9 cellular contexts compared by ENCODE assay signal in the genomic region with DNA sequence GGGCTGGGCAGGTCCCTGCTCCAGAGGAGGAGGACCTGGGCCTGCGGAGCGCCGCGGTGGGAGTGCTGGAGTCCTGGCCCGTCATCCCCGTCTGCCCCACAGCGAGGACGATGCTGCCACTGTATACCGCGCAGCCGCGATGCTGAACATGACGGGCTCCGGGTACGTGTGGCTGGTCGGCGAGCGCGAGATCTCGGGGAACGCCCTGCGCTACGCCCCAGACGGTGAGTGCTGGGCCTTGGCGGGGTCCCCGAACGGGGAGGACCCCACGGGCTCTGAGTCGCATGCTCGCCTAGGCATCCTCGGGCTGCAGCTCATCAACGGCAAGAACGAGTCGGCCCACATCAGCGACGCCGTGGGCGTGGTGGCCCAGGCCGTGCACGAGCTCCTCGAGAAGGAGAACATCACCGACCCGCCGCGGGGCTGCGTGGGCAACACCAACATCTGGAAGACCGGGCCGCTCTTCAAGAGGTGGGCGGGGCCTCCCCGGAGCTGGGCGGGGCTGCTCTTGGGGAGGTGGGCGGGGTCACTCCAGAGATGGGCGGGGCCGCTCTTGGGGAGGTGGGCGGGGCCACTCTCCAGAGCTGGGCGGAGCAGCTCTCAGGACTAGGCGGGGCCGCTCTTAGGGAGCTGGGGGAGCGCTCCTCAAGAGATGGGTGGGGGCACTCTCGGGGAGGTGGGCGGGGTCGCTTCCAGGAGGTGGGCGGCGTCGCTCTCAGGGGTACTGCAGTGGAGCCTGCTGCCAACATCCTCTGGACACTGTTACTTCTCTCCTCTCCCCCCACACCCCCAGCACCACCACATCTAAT. TPM values are rescaled to one million over a fixed set of nuclear protein-coding genes. Genes with fewer than 3 reads are reported as not detected.
DNase-seq lines count a peak whose midpoint lies in the region; ATAC-seq and TF ChIP-seq lines count a peak whose summit lies in the region.
"Had no signal": no experiment of that assay in that cellular context is flagged by ENCODE, and none has a peak within 500 bp of the region (broad histone marks: within the 10 kb centered on the region; RNA-seq: fewer than 3 reads in every experiment).

No MANE protein-coding gene starts in this region.

- no peak overlapping the region for H3K14ac ChIP-seq in IMR-90 (replicated peaks; ENCODE audit: low read depth, low read length)

- no peak overlapping the region for H4K5ac ChIP-seq in IMR-90 (ENCODE audit: low read depth, low read length)

- H3K56ac ChIP-seq in IMR-90 (ENCODE audit: extremely low read depth, insufficient read depth, low read length) = no peak overlapping the region

- H4K20me1 ChIP-seq in IMR-90 (ENCODE audit: insufficient read depth, low read length) = 0 out of 2 replicates have a peak, but pooled peaks cover 5% of the 10 kb centered on the region

- TF ChIP-seq CTCF in BJ (IDR thresholded peaks at IDR 0.05; ENCODE audit: insufficient read depth, low read depth, low read length) (no peak), IMR-90 (conservative IDR thresholded peaks at IDR 0.05; ENCODE audit: low read depth, low read length) (no peak)

- H2BK120ac ChIP-seq in IMR-90 (ENCODE audit: low read depth, low read length) = no peak overlapping the region

- intact Hi-C loops in IMR-90 (cut with micrococcal nuclease) = no loop called here
- intact Hi-C loops in left cardiac atrium (cut with DNase I) = no loop called here

- no peak overlapping the region for H2BK5ac ChIP-seq in IMR-90 (ENCODE audit: low read depth, low read length, poor library complexity, severe bottlenecking)

- H3K27ac ChIP-seq in IMR-90 (ENCODE audit: insufficient read depth, low read length) (no peak overlapping the region), SJCRH30 (no peak overlapping the region)
- H3K27ac ChIP-seq: HL-60 had no signal

- no peak for TF ChIP-seq POLR2A in IMR-90 (IDR thresholded peaks at IDR 0.05; ENCODE audit: low read depth, low read length)

- no peak overlapping the region for H2AK5ac ChIP-seq in IMR-90 (ENCODE audit: low read depth, low read length)

- no peak for DNase-seq in BJ (ENCODE audit: low read depth)
- DNase-seq in IMR-90 = peak; percentile 21
- peak; percentile 36 for DNase-seq in activated T-helper 1 cell treated with Interleukin-2 at 50 U/mL for 16 hours (ENCODE audit: low read depth)
- peak; percentile 56 for DNase-seq in left cardiac atrium
- peak; percentile 10 to 48 (median 13) for DNase-seq in stimulated activated CD4-positive, alpha-beta T cell treated with anti-CD3 and anti-CD28 coated beads, TNF-alpha, amount 100 ng/mL, for 1 hour (ENCODE audit: low read depth in 3 of 3, low spot score in 1 of 3)
- no peak for DNase-seq in SJCRH30
- no peak for DNase-seq in NCI-H2196 (lab: John Stamatoyannopoulos, UW; ENCODE audit: unreplicated experiment)

- H4K91ac ChIP-seq in IMR-90 (ENCODE audit: insufficient read depth, low read depth, low read length) = no peak overlapping the region

- dilution Hi-C loops in IMR-90 (cut with HindIII; ENCODE audit: low sequenced_read_pairs, unreplicated experiment) = no loop called here

- ATAC-seq in IMR-90 (ENCODE audit: low read depth) (peak; percentile 94), left cardiac atrium (peak; percentile 64 to 77), GM18517 (IDR thresholded peaks at IDR 0.05; ENCODE audit: unreplicated experiment) (no peak)

- peaks cover 17% of the 10 kb centered on the region for H3K27me3 ChIP-seq in BJ (ENCODE audit: control insufficient read depth, insufficient read depth, low read length)
- H3K27me3 ChIP-seq in IMR-90 (ENCODE audit: control insufficient read depth, insufficient read depth, low read length) = peaks cover 49% of the 10 kb centered on the region
- H3K27me3 ChIP-seq in SJCRH30 = no peaks in the 10 kb centered on the region

- CTCF ChIA-PET in BJ (lab: Yijun Ruan, JAX) = interaction anchor here (0.9 to 1.2 kb wide), 2 partner anchors 17 to 20 kb away, joined by 3 read pairs; a partner anchor contains a TSS
- CTCF ChIA-PET in IMR-90 (lab: Yijun Ruan, JAX) = no interaction called here

- H3K4me2 ChIP-seq in IMR-90 (ENCODE audit: low read depth, low read length) = peak overlapping the region; percentile 94

- no peaks in the 10 kb centered on the region for H3K79me1 ChIP-seq in IMR-90 (ENCODE audit: low read depth in 1 of 2, low read length in 2 of 2)

- H3K9me1 ChIP-seq in IMR-90 (ENCODE audit: insufficient read depth, low read length) = peaks cover 8% of the 10 kb centered on the region

- 9% methylated on average over 26 of the region's 65 CpGs; no CpG with 5 or more reads in 1 of the 2 experiments for WGBS in IMR-90 (ENCODE audit: extremely low coverage in 2 of 2, insufficient read length in 1 of 2), 2 experiments

- POLR2A ChIA-PET in BJ (lab: Charles Lee) (no interaction called here), IMR-90 (lab: Charles Lee; ENCODE audit: unreplicated experiment) (no interaction called here)

- H4K8ac ChIP-seq in IMR-90 (ENCODE audit: low read depth in 2 of 2, low read length in 2 of 2) = no peak overlapping the region

- H3K4me3 ChIP-seq in BJ (ENCODE audit: low read depth, low read length) (peak overlapping the region; percentile 37), IMR-90 (ENCODE audit: insufficient read depth, low read depth, low read length) (peak overlapping the region; percentile 51), SJCRH30 (no peak overlapping the region)

- H3K36me3 ChIP-seq in BJ (ENCODE audit: control insufficient read depth, insufficient read depth, low read length) (no peaks in the 10 kb centered on the region), IMR-90 (ENCODE audit: control insufficient read depth, insufficient read depth, low read length) (no peaks in the 10 kb centered on the region), SJCRH30 (no peaks in the 10 kb centered on the region)

- no peak for TF ChIP-seq RAD21 in IMR-90 (IDR thresholded peaks at IDR 0.05; ENCODE audit: low read length)

- in situ Hi-C loops in IMR-90 (cut with MboI; ENCODE audit: low sequenced_read_pairs) = no loop called here

- no peak overlapping the region for H3K23ac ChIP-seq in IMR-90 (ENCODE audit: low read depth, low read length)

- BruUV-seq in IMR-90 (replicated peaks; lab: Mats Ljungman, UMichigan) = no TSS peak

- no peak overlapping the region for H2BK20ac ChIP-seq in IMR-90 (ENCODE audit: low read depth, low read length)

- no peak overlapping the region for H3K18ac ChIP-seq in IMR-90 (ENCODE audit: low read depth, low read length)

- no peak overlapping the region for H2BK15ac ChIP-seq in IMR-90 (ENCODE audit: low read depth, low read length)

- no peak overlapping the region for H3K9ac ChIP-seq in IMR-90 (ENCODE audit: low read depth, low read length)

- no peak overlapping the region for H3K4ac ChIP-seq in IMR-90 (ENCODE audit: low read depth, low read length)

- peak overlapping the region; percentile 95 for H2AFZ ChIP-seq in IMR-90 (replicated peaks; ENCODE audit: low read length, poor library complexity)

- H3K9me3 ChIP-seq in IMR-90 (ENCODE audit: control insufficient read depth, insufficient read depth, low read length) = no peaks in the 10 kb centered on the region
- H3K9me3 ChIP-seq in SJCRH30 (replicated peaks) = no peaks in the 10 kb centered on the region

- peak overlapping the region; percentile 88 for H2AK9ac ChIP-seq in IMR-90 (replicated peaks; ENCODE audit: low read depth, low read length, poor library complexity)

- H3K4me1 ChIP-seq in IMR-90 (ENCODE audit: control insufficient read depth, insufficient read depth, low read length) (peaks cover 2% of the 10 kb centered on the region; the same call in 1 of the 2 replicates), SJCRH30 (peaks cover 15% of the 10 kb centered on the region)

RNA-seq across cellular contexts. Expression of a gene that starts 13.1 kb away (rescaled TPM):
- polyA plus RNA-seq in BJ (2011; rRNA removed) = not detected in 2 replicates
- polyA minus RNA-seq in BJ (2011; rRNA and poly(A)+ RNA removed) = not detected in 2 replicates
- total RNA-seq in IMR-90 (2012; rRNA removed) = not detected in 2 replicates
- not detected in 2 replicates for polyA plus RNA-seq in IMR-90 (2012; rRNA removed)
- polyA plus RNA-seq in IMR-90 (2012; cell fraction: cytosol; rRNA removed) = not detected in 2 replicates
- not detected in 2 replicates for polyA plus RNA-seq in IMR-90 (2012; cell fraction: nucleus; rRNA removed; ENCODE audit: low replicate concordance)
- not detected for total RNA-seq in left cardiac atrium
- total RNA-seq in SJCRH30 (2014; rRNA removed; shearing (Covaris generic)) = 0.24 and 0.53 TPM in 2 replicates

RNA-seq across cellular contexts. Expression of a gene that starts 15.1 kb away (rescaled TPM):
- polyA plus RNA-seq in BJ (2011; rRNA removed) (not detected in 2 replicates), IMR-90 (2012; rRNA removed) (not detected in 2 replicates)
- polyA minus RNA-seq in BJ (2011; rRNA and poly(A)+ RNA removed) = not detected in 2 replicates
- total RNA-seq in IMR-90 (2012; rRNA removed) (not detected in 2 replicates), left cardiac atrium (not detected)
- polyA plus RNA-seq in IMR-90 (2012; cell fraction: cytosol; rRNA removed) = not detected in 2 replicates
- polyA plus RNA-seq in IMR-90 (2012; cell fraction: nucleus; rRNA removed; ENCODE audit: low replicate concordance) = not detected in 2 replicates
- total RNA-seq in SJCRH30 (2014; rRNA removed; shearing (Covaris generic)) = not detected in 2 replicates

RNA-seq across cellular contexts. Expression of a gene that starts 17.8 kb away (rescaled TPM):
- polyA plus RNA-seq in BJ (2011; rRNA removed) (0.04 and 0.10 TPM in 2 replicates), IMR-90 (2012; rRNA removed) (0.04 and 0.09 TPM in 2 replicates)
- polyA minus RNA-seq in BJ (2011; rRNA and poly(A)+ RNA removed) = 0.10 and 0.66 TPM in 2 replicates
- total RNA-seq in IMR-90 (2012; rRNA removed) (not detected in 2 replicates), left cardiac atrium (not detected)
- 0.03 TPM in 2 replicates for polyA plus RNA-seq in IMR-90 (2012; cell fraction: cytosol; rRNA removed)
- 0.15 and 0.29 TPM in 2 replicates for polyA plus RNA-seq in IMR-90 (2012; cell fraction: nucleus; rRNA removed; ENCODE audit: low replicate concordance)
- total RNA-seq in SJCRH30 (2014; rRNA removed; shearing (Covaris generic)) = 0.49 and 2.0 TPM in 2 replicates

RNA-seq across cellular contexts. Expression of a gene that starts 31.6 kb away (rescaled TPM):
- polyA plus RNA-seq in BJ (2011; rRNA removed) (14.6 and 25.5 TPM in 2 replicates), IMR-90 (2012; rRNA removed) (29.5 and 34.3 TPM in 2 replicates)
- 16.0 and 18.5 TPM in 2 replicates for polyA minus RNA-seq in BJ (2011; rRNA and poly(A)+ RNA removed)
- total RNA-seq in IMR-90 (2012; rRNA removed) (9.3 and 9.4 TPM in 2 replicates), left cardiac atrium (10 to 100 TPM; 31.2 to 32.5 TPM)
- polyA plus RNA-seq in IMR-90 (2012; cell fraction: cytosol; rRNA removed) = 18.0 and 23.4 TPM in 2 replicates
- polyA plus RNA-seq in IMR-90 (2012; cell fraction: nucleus; rRNA removed; ENCODE audit: low replicate concordance) = 171 and 370 TPM in 2 replicates
- 29.7 and 38.7 TPM in 2 replicates for total RNA-seq in SJCRH30 (2014; rRNA removed; shearing (Covaris generic))

RNA-seq across cellular contexts. Expression of a gene that starts 31.7 kb away (rescaled TPM):
- 53.8 and 81.4 TPM in 2 replicates for polyA plus RNA-seq in BJ (2011; rRNA removed)
- 17.3 and 17.5 TPM in 2 replicates for polyA minus RNA-seq in BJ (2011; rRNA and poly(A)+ RNA removed)
- 55.7 and 63.9 TPM in 2 replicates for total RNA-seq in IMR-90 (2012; rRNA removed)
- 86.7 and 107 TPM in 2 replicates for polyA plus RNA-seq in IMR-90 (2012; rRNA removed)
- polyA plus RNA-seq in IMR-90 (2012; cell fraction: cytosol; rRNA removed) = 102 and 149 TPM in 2 replicates
- polyA plus RNA-seq in IMR-90 (2012; cell fraction: nucleus; rRNA removed; ENCODE audit: low replicate concordance) = 40.6 and 69.4 TPM in 2 replicates
- 10 to 100 TPM; 53.1 to 55.1 TPM for total RNA-seq in left cardiac atrium
- 73.0 and 88.1 TPM in 2 replicates for total RNA-seq in SJCRH30 (2014; rRNA removed; shearing (Covaris generic))

Comparison
In these comparisons a context has a peak if more than half of its experiments do, and no peak if none do; other contexts are left out.
1. DNase-seq: peak in IMR-90 (single experiment), activated T-helper 1 cell treated with Interleukin-2 at 50 U/mL for 16 hours (single experiment), left cardiac atrium (single experiment) and stimulated activated CD4-positive, alpha-beta T cell treated with anti-CD3 and anti-CD28 coated beads, TNF-alpha, amount 100 ng/mL, for 1 hour (3 of 3); none in BJ (single experiment), SJCRH30 (0 of 2) and NCI-H2196 (single experiment).